9 cellular contexts compared by ENCODE assay signal in genomic region chr18:67217551-67218166, GRCh38.
DNase-seq lines count a peak whose midpoint lies in the region; ATAC-seq and TF ChIP-seq lines count a peak whose summit lies in the region.
"Had no signal": no experiment of that assay in that cellular context is flagged by ENCODE, and none has a peak within 500 bp of the region (broad histone marks: within the 10 kb centered on the region; RNA-seq: fewer than 3 reads in every experiment).

No MANE protein-coding gene starts in this region.

- no peak overlapping the region for H3K4me3 Mint-ChIP-seq in activated CD4-positive, alpha-beta T cell treated with anti-CD3 and anti-CD28 coated beads, Interleukin-2, amount 10 ng/mL, durations not matched to agents 7 days and 5 days
- H3K4me3 Mint-ChIP-seq in memory B cell, result no peak overlapping the region
- H3K4me3 Mint-ChIP-seq: IgD-negative memory B cell had no signal

- peak; percentile 87 for ATAC-seq in GM18858 (IDR thresholded peaks at IDR 0.05; ENCODE audit: unreplicated experiment)
- peak; percentile 83 for ATAC-seq in HG03097 (IDR thresholded peaks at IDR 0.05; ENCODE audit: low FRiP score, unreplicated experiment)
- ATAC-seq in memory B cell (ENCODE audit: low read depth), result peak; percentile 68

- H3K4me1 Mint-ChIP-seq in activated CD4-positive, alpha-beta T cell treated with anti-CD3 and anti-CD28 coated beads, Interleukin-2, amount 10 ng/mL, durations not matched to agents 7 days and 5 days, result no peaks in the 10 kb centered on the region
- no peaks in the 10 kb centered on the region for H3K4me1 Mint-ChIP-seq in memory B cell
- H3K4me1 Mint-ChIP-seq: IgD-negative memory B cell had no signal

- H3K4me3 ChIP-seq in AG09309 (ENCODE audit: control insufficient read depth, low read depth, low read length), result no peak overlapping the region

- peak; percentile 60 for TF ChIP-seq CTCF in AG09309 (IDR thresholded peaks at IDR 0.05; ENCODE audit: control insufficient read depth, insufficient read depth, low read depth, low read length, missing control alignments)

- peaks cover 2% of the 10 kb centered on the region for H3K27me3 Mint-ChIP-seq in activated CD4-positive, alpha-beta T cell treated with anti-CD3 and anti-CD28 coated beads, Interleukin-2, amount 10 ng/mL, durations not matched to agents 7 days and 5 days
- H3K27me3 Mint-ChIP-seq in memory B cell, result no peaks in the 10 kb centered on the region
- H3K27me3 Mint-ChIP-seq: IgD-negative memory B cell had no signal

- no peak overlapping the region for H3K27ac Mint-ChIP-seq in activated CD4-positive, alpha-beta T cell treated with anti-CD3 and anti-CD28 coated beads, Interleukin-2, amount 10 ng/mL, durations not matched to agents 7 days and 5 days
- no peak overlapping the region for H3K27ac Mint-ChIP-seq in memory B cell
- H3K27ac Mint-ChIP-seq: IgD-negative memory B cell had no signal

- DNase-seq in AG09309 (ENCODE audit: low read depth) (peak; percentile 34), NCI-H345 treated with DMSO at 0.1 percent for 48 hours (lab: John Stamatoyannopoulos, UW; ENCODE audit: unreplicated experiment) (peak; percentile 59), dedifferentiated amniotic fluid mesenchymal stem cell (ENCODE audit: extremely low spot score) (peak; percentile 73), memory B cell (ENCODE audit: low spot score in 2 of 2) (peak; percentile 43 to 54)
- DNase-seq in activated CD4-positive, alpha-beta T cell treated with anti-CD3 and anti-CD28 coated beads, Interleukin-2, amount 10 ng/mL, durations not matched to agents 7 days and 5 days, result peak; percentile 66
- DNase-seq in stimulated activated CD8-positive, alpha-beta memory T cell treated with anti-CD3 and anti-CD28 coated beads, Interleukin-4, amount 100 ng/mL, for 4 hours (ENCODE audit: low read depth in 2 of 2, low spot score in 1 of 2), result peak; percentile 1 to 28

- POLR2A ChIA-PET in activated CD4-positive, alpha-beta T cell treated with anti-CD3 and anti-CD28 coated beads, Interleukin-2, amount 10 ng/mL, durations not matched to agents 7 days and 5 days (lab: Charles Lee), result no interaction called here

- no peaks in the 10 kb centered on the region for H3K36me3 Mint-ChIP-seq in activated CD4-positive, alpha-beta T cell treated with anti-CD3 and anti-CD28 coated beads, Interleukin-2, amount 10 ng/mL, durations not matched to agents 7 days and 5 days (ENCODE audit: low read depth)
- no peaks in the 10 kb centered on the region for H3K36me3 Mint-ChIP-seq in memory B cell
- H3K36me3 Mint-ChIP-seq: IgD-negative memory B cell had no signal

- no peaks in the 10 kb centered on the region for H3K9me3 Mint-ChIP-seq in activated CD4-positive, alpha-beta T cell treated with anti-CD3 and anti-CD28 coated beads, Interleukin-2, amount 10 ng/mL, durations not matched to agents 7 days and 5 days
- no peaks in the 10 kb centered on the region for H3K9me3 Mint-ChIP-seq in memory B cell
- H3K9me3 Mint-ChIP-seq: IgD-negative memory B cell had no signal

- CTCF ChIA-PET in activated CD4-positive, alpha-beta T cell treated with anti-CD3 and anti-CD28 coated beads, Interleukin-2, amount 10 ng/mL, durations not matched to agents 7 days and 5 days (lab: Charles Lee), result no interaction called here

Comparison
In these comparisons a context has a peak if more than half of its experiments do, and no peak if none do; other contexts are left out.
1. DNase-seq: peak in every context shown above with its lines; median percentile 73 in dedifferentiated amniotic fluid mesenchymal stem cell; 66 in activated CD4-positive, alpha-beta T cell treated with anti-CD3 and anti-CD28 coated beads, Interleukin-2, amount 10 ng/mL, durations not matched to agents 7 days and 5 days; 59 in NCI-H345 treated with DMSO at 0.1 percent for 48 hours; 48 in memory B cell; 34 in AG09309; 14 in stimulated activated CD8-positive, alpha-beta memory T cell treated with anti-CD3 and anti-CD28 coated beads, Interleukin-4, amount 100 ng/mL, for 4 hours.